1 cellular context compared by ENCODE assay signal in the genomic region with DNA sequence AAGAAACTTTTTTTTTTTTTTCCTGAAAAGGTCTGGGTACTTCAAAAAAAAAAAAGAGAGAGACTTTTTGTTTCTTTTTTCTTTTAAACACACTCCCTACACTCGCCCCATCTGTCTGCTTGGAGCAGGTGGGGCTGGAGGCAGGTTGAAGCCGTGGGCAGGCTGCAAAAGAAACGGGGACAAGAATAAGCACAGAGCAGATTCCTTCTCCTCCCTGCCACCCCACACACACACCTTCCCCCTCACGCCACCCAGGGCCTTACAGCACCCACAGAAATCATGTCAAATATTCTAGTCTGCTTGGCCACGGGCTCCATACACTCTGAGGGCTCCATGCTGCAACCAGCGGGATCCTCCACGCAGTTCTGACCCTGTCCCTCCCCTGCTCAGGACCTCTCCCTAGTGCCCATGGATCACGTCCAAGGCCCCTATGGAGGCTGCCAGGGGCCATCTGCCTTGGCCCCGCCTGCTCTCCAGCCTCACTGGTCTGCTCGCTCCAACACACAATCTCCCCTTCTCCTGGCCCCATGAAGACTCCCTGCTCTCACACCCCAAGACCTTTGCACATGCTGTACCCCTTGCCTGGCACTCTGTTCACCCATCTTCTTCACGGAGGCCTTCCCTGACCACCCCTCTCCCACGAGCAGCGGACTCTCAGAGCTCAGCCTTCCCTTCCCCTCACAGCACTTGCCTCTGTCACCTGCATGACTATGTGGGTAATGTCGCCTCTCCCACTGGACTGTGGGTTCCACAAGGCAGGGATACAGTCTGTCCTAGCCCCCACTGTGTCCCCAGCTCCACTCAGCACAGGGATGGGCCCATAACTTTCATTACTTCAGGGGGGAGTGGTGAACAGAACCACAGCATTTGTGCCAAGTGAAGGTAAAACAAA.
TF ChIP-seq lines count a peak whose summit lies in the region.

No MANE protein-coding gene starts in this region.

TF ChIP-seq in GM12878, 131 proteins besides CTCF, POLR2A, EP300 and RAD21:
- no peak for TF ChIP-seq EED (IDR thresholded peaks at IDR 0.05; ENCODE audit: low read depth)
- TF ChIP-seq POU2F2 (IDR thresholded peaks at IDR 0.05; ENCODE audit: borderline replicate concordance, low read depth, low read length): no peak
- TF ChIP-seq, protein P1, sequence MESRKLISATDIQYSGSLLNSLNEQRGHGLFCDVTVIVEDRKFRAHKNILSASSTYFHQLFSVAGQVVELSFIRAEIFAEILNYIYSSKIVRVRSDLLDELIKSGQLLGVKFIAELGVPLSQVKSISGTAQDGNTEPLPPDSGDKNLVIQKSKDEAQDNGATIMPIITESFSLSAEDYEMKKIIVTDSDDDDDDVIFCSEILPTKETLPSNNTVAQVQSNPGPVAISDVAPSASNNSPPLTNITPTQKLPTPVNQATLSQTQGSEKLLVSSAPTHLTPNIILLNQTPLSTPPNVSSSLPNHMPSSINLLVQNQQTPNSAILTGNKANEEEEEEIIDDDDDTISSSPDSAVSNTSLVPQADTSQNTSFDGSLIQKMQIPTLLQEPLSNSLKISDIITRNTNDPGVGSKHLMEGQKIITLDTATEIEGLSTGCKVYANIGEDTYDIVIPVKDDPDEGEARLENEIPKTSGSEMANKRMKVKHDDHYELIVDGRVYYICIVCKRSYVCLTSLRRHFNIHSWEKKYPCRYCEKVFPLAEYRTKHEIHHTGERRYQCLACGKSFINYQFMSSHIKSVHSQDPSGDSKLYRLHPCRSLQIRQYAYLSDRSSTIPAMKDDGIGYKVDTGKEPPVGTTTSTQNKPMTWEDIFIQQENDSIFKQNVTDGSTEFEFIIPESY (IDR thresholded peaks at IDR 0.05): no peak
- no peak for TF ChIP-seq HDGF (IDR thresholded peaks at IDR 0.05)
- TF ChIP-seq, protein P2, sequence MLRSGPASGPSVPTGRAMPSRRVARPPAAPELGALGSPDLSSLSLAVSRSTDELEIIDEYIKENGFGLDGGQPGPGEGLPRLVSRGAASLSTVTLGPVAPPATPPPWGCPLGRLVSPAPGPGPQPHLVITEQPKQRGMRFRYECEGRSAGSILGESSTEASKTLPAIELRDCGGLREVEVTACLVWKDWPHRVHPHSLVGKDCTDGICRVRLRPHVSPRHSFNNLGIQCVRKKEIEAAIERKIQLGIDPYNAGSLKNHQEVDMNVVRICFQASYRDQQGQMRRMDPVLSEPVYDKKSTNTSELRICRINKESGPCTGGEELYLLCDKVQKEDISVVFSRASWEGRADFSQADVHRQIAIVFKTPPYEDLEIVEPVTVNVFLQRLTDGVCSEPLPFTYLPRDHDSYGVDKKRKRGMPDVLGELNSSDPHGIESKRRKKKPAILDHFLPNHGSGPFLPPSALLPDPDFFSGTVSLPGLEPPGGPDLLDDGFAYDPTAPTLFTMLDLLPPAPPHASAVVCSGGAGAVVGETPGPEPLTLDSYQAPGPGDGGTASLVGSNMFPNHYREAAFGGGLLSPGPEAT (IDR thresholded peaks at IDR 0.05; ENCODE audit: low read depth): no peak
- TF ChIP-seq HDAC2 (IDR thresholded peaks at IDR 0.05): no peak
- no peak for TF ChIP-seq NRF1 (conservative IDR thresholded peaks at IDR 0.05; ENCODE audit: low read depth, low read length)
- TF ChIP-seq TCF3 (IDR thresholded peaks at IDR 0.05; ENCODE audit: borderline replicate concordance, insufficient read depth, low read depth, low read length): no peak
- TF ChIP-seq, protein P3, sequence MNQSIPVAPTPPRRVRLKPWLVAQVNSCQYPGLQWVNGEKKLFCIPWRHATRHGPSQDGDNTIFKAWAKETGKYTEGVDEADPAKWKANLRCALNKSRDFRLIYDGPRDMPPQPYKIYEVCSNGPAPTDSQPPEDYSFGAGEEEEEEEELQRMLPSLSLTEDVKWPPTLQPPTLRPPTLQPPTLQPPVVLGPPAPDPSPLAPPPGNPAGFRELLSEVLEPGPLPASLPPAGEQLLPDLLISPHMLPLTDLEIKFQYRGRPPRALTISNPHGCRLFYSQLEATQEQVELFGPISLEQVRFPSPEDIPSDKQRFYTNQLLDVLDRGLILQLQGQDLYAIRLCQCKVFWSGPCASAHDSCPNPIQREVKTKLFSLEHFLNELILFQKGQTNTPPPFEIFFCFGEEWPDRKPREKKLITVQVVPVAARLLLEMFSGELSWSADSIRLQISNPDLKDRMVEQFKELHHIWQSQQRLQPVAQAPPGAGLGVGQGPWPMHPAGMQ (IDR thresholded peaks at IDR 0.05; ENCODE audit: borderline replicate concordance): no peak
- TF ChIP-seq HCFC1 (IDR thresholded peaks at IDR 0.05; ENCODE audit: low read length): no peak
- no peak for TF ChIP-seq JUND (IDR thresholded peaks at IDR 0.05; ENCODE audit: low read depth, low read length)
- TF ChIP-seq ZZZ3 (IDR thresholded peaks at IDR 0.05; ENCODE audit: control insufficient read depth, insufficient read length, low read depth): no peak
- TF ChIP-seq CBX3 (IDR thresholded peaks at IDR 0.05; ENCODE audit: borderline replicate concordance, low read depth): no peak
- TF ChIP-seq, protein P4, sequence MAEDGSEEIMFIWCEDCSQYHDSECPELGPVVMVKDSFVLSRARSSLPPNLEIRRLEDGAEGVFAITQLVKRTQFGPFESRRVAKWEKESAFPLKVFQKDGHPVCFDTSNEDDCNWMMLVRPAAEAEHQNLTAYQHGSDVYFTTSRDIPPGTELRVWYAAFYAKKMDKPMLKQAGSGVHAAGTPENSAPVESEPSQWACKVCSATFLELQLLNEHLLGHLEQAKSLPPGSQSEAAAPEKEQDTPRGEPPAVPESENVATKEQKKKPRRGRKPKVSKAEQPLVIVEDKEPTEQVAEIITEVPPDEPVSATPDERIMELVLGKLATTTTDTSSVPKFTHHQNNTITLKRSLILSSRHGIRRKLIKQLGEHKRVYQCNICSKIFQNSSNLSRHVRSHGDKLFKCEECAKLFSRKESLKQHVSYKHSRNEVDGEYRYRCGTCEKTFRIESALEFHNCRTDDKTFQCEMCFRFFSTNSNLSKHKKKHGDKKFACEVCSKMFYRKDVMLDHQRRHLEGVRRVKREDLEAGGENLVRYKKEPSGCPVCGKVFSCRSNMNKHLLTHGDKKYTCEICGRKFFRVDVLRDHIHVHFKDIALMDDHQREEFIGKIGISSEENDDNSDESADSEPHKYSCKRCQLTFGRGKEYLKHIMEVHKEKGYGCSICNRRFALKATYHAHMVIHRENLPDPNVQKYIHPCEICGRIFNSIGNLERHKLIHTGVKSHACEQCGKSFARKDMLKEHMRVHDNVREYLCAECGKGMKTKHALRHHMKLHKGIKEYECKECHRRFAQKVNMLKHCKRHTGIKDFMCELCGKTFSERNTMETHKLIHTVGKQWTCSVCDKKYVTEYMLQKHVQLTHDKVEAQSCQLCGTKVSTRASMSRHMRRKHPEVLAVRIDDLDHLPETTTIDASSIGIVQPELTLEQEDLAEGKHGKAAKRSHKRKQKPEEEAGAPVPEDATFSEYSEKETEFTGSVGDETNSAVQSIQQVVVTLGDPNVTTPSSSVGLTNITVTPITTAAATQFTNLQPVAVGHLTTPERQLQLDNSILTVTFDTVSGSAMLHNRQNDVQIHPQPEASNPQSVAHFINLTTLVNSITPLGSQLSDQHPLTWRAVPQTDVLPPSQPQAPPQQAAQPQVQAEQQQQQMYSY (CRISPR knock-in tag; IDR thresholded peaks at IDR 0.05): no peak
- TF ChIP-seq SUPT20H (IDR thresholded peaks at IDR 0.05; ENCODE audit: borderline replicate concordance, control insufficient read depth, low read depth, low read length): no peak
